ENCODE assay signal across 18 cellular contexts in genomic region chr11:46315783-46316563, GRCh38. TPM values are rescaled to one million over a fixed set of nuclear protein-coding genes. Genes with fewer than 3 reads are reported as not detected.
A peak's percentile ranks its signal among the peaks of the same experiment; 100 is the strongest.
DNase-seq lines count a peak whose midpoint lies in the region; ATAC-seq and TF ChIP-seq lines count a peak whose summit lies in the region.
"Had no signal": no experiment of that assay in that cellular context is flagged by ENCODE, and none has a peak within 500 bp of the region (broad histone marks: within the 10 kb centered on the region; RNA-seq: fewer than 3 reads in every experiment).

No MANE protein-coding gene starts in this region.

- H3K36me3 ChIP-seq in PC-9 (ENCODE audit: low read depth), result no peaks in the 10 kb centered on the region
- peaks cover 47% of the 10 kb centered on the region for H3K36me3 ChIP-seq in left ventricle myocardium inferior
- H3K36me3 ChIP-seq: ascending aorta, right lobe of liver had no signal

- H3K9me3 Mint-ChIP-seq in natural killer cell treated with Interleukin-12 subunit alpha and Interleukin-12 subunit beta and Interleukin-15 and Interleukin-18, amount 100 ng/mL, for 72 hours, result no peaks in the 10 kb centered on the region
- H3K9me3 Mint-ChIP-seq in natural killer cell (no peaks in the 10 kb centered on the region), chondrocyte (ENCODE audit: low read depth) (no peaks in the 10 kb centered on the region)
- H3K9me3 Mint-ChIP-seq: CD8-positive, alpha-beta T cell; H9; mesothelial cell of epicardium had no signal

- H3K9me2 ChIP-seq in PC-9 (ENCODE audit: insufficient read depth), result no peaks in the 10 kb centered on the region

- CTCF ChIA-PET in PC-9 (lab: Charles Lee), result interaction anchor here (0.6 to 1.2 kb wide), 5 partner anchors 12 to 562 kb away, joined by 3 to 16 read pairs (median 3); no protein-coding TSS in a partner anchor

- H3K4me1 Mint-ChIP-seq in natural killer cell treated with Interleukin-12 subunit alpha and Interleukin-12 subunit beta and Interleukin-15 and Interleukin-18, amount 100 ng/mL, for 72 hours (ENCODE audit: low read depth in 2 of 2), result peaks cover 14 to 18% of the 10 kb centered on the region in 2 donors
- peaks cover 15 to 18% of the 10 kb centered on the region in 2 donors for H3K4me1 Mint-ChIP-seq in natural killer cell
- H3K4me1 Mint-ChIP-seq in chondrocyte (ENCODE audit: low read depth), result peaks cover 5% of the 10 kb centered on the region

- H3K27me3 Mint-ChIP-seq in natural killer cell treated with Interleukin-12 subunit alpha and Interleukin-12 subunit beta and Interleukin-15 and Interleukin-18, amount 100 ng/mL, for 72 hours, result peaks cover 0 to 6% of the 10 kb centered on the region in 2 donors
- H3K27me3 Mint-ChIP-seq in natural killer cell (ENCODE audit: low read depth in 2 of 2) (peaks cover 0 to 6% of the 10 kb centered on the region in 2 donors), chondrocyte (ENCODE audit: low read depth) (no peaks in the 10 kb centered on the region)

- no peaks in the 10 kb centered on the region for H3K36me3 Mint-ChIP-seq in natural killer cell treated with Interleukin-12 subunit alpha and Interleukin-12 subunit beta and Interleukin-15 and Interleukin-18, amount 100 ng/mL, for 72 hours
- H3K36me3 Mint-ChIP-seq in natural killer cell (no peaks in the 10 kb centered on the region), chondrocyte (ENCODE audit: low read depth) (peaks cover 33% of the 10 kb centered on the region)
- H3K36me3 Mint-ChIP-seq: CD8-positive, alpha-beta T cell had no signal

- POLR2A ChIA-PET in PC-9 (lab: Charles Lee; ENCODE audit: unreplicated experiment), result interaction anchor here (0.7 kb wide), 2 partner anchors 20 to 77 kb away, joined by 4 read pairs; no protein-coding TSS in a partner anchor

- H3K4me3 Mint-ChIP-seq in natural killer cell treated with Interleukin-12 subunit alpha and Interleukin-12 subunit beta and Interleukin-15 and Interleukin-18, amount 100 ng/mL, for 72 hours, result no peak overlapping the region
- H3K4me3 Mint-ChIP-seq in natural killer cell, result no peak overlapping the region
- no peak overlapping the region for H3K4me3 Mint-ChIP-seq in chondrocyte (ENCODE audit: unreplicated experiment)
- H3K4me3 Mint-ChIP-seq: CD8-positive, alpha-beta T cell; H9; mesothelial cell of epicardium had no signal

- no peaks in the 10 kb centered on the region for H4K20me1 ChIP-seq in PC-9 (ENCODE audit: insufficient read depth)

- no peak for ATAC-seq in natural killer cell treated with Interleukin-12 subunit alpha and Interleukin-12 subunit beta and Interleukin-15 and Interleukin-18, amount 100 ng/mL, for 72 hours
- ATAC-seq in natural killer cell, result no peak
- ATAC-seq in HG03039 (IDR thresholded peaks at IDR 0.05; ENCODE audit: unreplicated experiment), result no peak

- H3K4me3 ChIP-seq in PC-9, result no peak overlapping the region
- H3K4me3 ChIP-seq in left ventricle myocardium inferior, result peak overlapping the region; percentile 53
- H3K4me3 ChIP-seq: ascending aorta, hepatocyte, right lobe of liver had no signal

- peak; percentile 53 for DNase-seq in natural killer cell treated with Interleukin-12 subunit alpha and Interleukin-12 subunit beta and Interleukin-15 and Interleukin-18, amount 100 ng/mL, for 72 hours (ENCODE audit: low spot score)
- DNase-seq in natural killer cell, result no peak
- DNase-seq in PC-9, result no peak
- peak; percentile 64 for DNase-seq in left ventricle myocardium inferior
- no peak for DNase-seq in chondrocyte (ENCODE audit: low spot score)
- no peak for DNase-seq in RKO (ENCODE audit: low spot score)
- DNase-seq in activated CD4-positive, alpha-beta T cell treated with anti-CD3 and anti-CD28 coated beads for 4 hours, result no peak
- DNase-seq: kidney, NCI-H187 treated with DMSO at 0.1 percent for 48 hours, right lobe of liver had no signal

- no peaks in the 10 kb centered on the region for H3K27me3 ChIP-seq in PC-9 (ENCODE audit: insufficient read depth, low read depth)
- H3K27me3 ChIP-seq in left ventricle myocardium inferior (ENCODE audit: low read depth), result no peaks in the 10 kb centered on the region
- H3K27me3 ChIP-seq: ascending aorta, hepatocyte, right lobe of liver had no signal

- no peak overlapping the region for H3K27ac ChIP-seq in PC-9
- peak overlapping the region; percentile 79 for H3K27ac ChIP-seq in left ventricle myocardium inferior (replicated peaks)
- H3K27ac ChIP-seq: ascending aorta, hepatocyte, right lobe of liver, RWPE1 had no signal

- peak overlapping the region; percentile 22; the same call in 1 of the 2 replicates for H3K4me2 ChIP-seq in PC-9
- H3K4me2 ChIP-seq: hepatocyte had no signal

- H3F3A ChIP-seq in PC-9 (ENCODE audit: insufficient read depth, low read depth), result peaks cover 3% of the 10 kb centered on the region; the same call in 1 of the 2 replicates

- TF ChIP-seq CTCF in natural killer cell (IDR thresholded peaks at IDR 0.05) (no peak), PC-9 (conservative IDR thresholded peaks at IDR 0.05) (no peak), left ventricle myocardium inferior (IDR thresholded peaks at IDR 0.05; ENCODE audit: borderline replicate concordance) (no peak), chondrocyte (IDR thresholded peaks at IDR 0.05) (no peak)

- intact Hi-C loops in natural killer cell (cut with micrococcal nuclease), result loop anchor here (5.0 kb wide), 1 partner anchor 189 kb away; no protein-coding TSS in a partner anchor
- intact Hi-C loops in PC-9 (cut with micrococcal nuclease; ENCODE audit: unreplicated experiment), result loop anchor here (1.0 kb wide), 2 partner anchors 69 to 444 kb away; no protein-coding TSS in a partner anchor
- intact Hi-C loops in left ventricle myocardium inferior (cut with micrococcal nuclease), result no loop called here

- BruUV-seq in PC-9 (replicated peaks; lab: Mats Ljungman, UMichigan), result no TSS peak

- no peaks in the 10 kb centered on the region for H3K79me2 ChIP-seq in PC-9 (ENCODE audit: low read depth)
- H3K79me2 ChIP-seq: hepatocyte had no signal

- H3K4me1 ChIP-seq in PC-9 (replicated peaks; ENCODE audit: insufficient read depth) (peaks cover 14% of the 10 kb centered on the region; the same call in 1 of the 2 replicates), left ventricle myocardium inferior (peaks cover 42% of the 10 kb centered on the region)
- H3K4me1 ChIP-seq: ascending aorta, right lobe of liver had no signal

- H2AFZ ChIP-seq in PC-9, result no peak overlapping the region
- H2AFZ ChIP-seq: hepatocyte had no signal

- no peak overlapping the region for H3K27ac Mint-ChIP-seq in natural killer cell treated with Interleukin-12 subunit alpha and Interleukin-12 subunit beta and Interleukin-15 and Interleukin-18, amount 100 ng/mL, for 72 hours
- H3K27ac Mint-ChIP-seq in natural killer cell, result no peak overlapping the region
- H3K27ac Mint-ChIP-seq in chondrocyte (ENCODE audit: unreplicated experiment), result no peak overlapping the region
- H3K27ac Mint-ChIP-seq: CD8-positive, alpha-beta T cell; mesothelial cell of epicardium had no signal

- no peaks in the 10 kb centered on the region for H3K9me3 ChIP-seq in PC-9 (ENCODE audit: insufficient read depth, low read depth)
- H3K9me3 ChIP-seq in left ventricle myocardium inferior (replicated peaks), result no peaks in the 10 kb centered on the region
- H3K9me3 ChIP-seq: ascending aorta, right lobe of liver had no signal

RNA-seq across cellular contexts. Expression of gene DGKZ, which starts 31.3 kb away (rescaled TPM):
- 100 to 1,000 TPM; 104 to 207 TPM for total RNA-seq in natural killer cell treated with Interleukin-12 subunit alpha and Interleukin-12 subunit beta and Interleukin-15 and Interleukin-18, amount 100 ng/mL, for 72 hours
- total RNA-seq in natural killer cell, result 100 to 1,000 TPM; 307 to 377 (median 350) TPM
- 49.3 and 67.5 TPM in 2 replicates for total RNA-seq in PC-9 (2021)
- 77.1 TPM for total RNA-seq in left ventricle myocardium inferior
- 41.9 to 47.4 TPM (median 46.8 TPM) in 3 replicates for total RNA-seq in chondrocyte

RNA-seq across cellular contexts. Expression of gene CREB3L1, which starts 38.5 kb away (rescaled TPM):
- total RNA-seq in natural killer cell treated with Interleukin-12 subunit alpha and Interleukin-12 subunit beta and Interleukin-15 and Interleukin-18, amount 100 ng/mL, for 72 hours, result not detected
- total RNA-seq in natural killer cell, result not detected
- 1.3 and 3.1 TPM in 2 replicates for total RNA-seq in PC-9 (2021)
- 40.9 TPM for total RNA-seq in left ventricle myocardium inferior
- 83.1 to 192 TPM (median 190 TPM) in 3 replicates for total RNA-seq in chondrocyte
- total RNA-seq: CD8-positive, alpha-beta T cell; T-helper 1 cell treated with Interleukin-12 subunit alpha and Interleukin-12 subunit beta and Interleukin-4 antibody, amounts not matched to agents 30 ng/mL and 1 ng/mL, for 36 hours had no signal

Comparison
In these comparisons a context has a peak if more than half of its experiments do, and no peak if none do; other contexts are left out.
1. DNase-seq: peak in natural killer cell treated with Interleukin-12 subunit alpha and Interleukin-12 subunit beta and Interleukin-15 and Interleukin-18, amount 100 ng/mL, for 72 hours (single experiment) and left ventricle myocardium inferior (single experiment); none in natural killer cell (single experiment), PC-9 (0 of 2), chondrocyte (single experiment), RKO (single experiment) and activated CD4-positive, alpha-beta T cell treated with anti-CD3 and anti-CD28 coated beads for 4 hours (0 of 2).
2. RNA of gene CREB3L1, which starts 38.5 kb away (total RNA-seq): 83.1 to 192 TPM in chondrocyte and 40.9 TPM in left ventricle myocardium inferior (single experiment); 1.3 to 3.1 TPM in PC-9, not detected in natural killer cell treated with Interleukin-12 subunit alpha and Interleukin-12 subunit beta and Interleukin-15 and Interleukin-18, amount 100 ng/mL, for 72 hours and not detected in natural killer cell; every median in the first group is over 10 times any median in the second.